In the genomic region with DNA sequence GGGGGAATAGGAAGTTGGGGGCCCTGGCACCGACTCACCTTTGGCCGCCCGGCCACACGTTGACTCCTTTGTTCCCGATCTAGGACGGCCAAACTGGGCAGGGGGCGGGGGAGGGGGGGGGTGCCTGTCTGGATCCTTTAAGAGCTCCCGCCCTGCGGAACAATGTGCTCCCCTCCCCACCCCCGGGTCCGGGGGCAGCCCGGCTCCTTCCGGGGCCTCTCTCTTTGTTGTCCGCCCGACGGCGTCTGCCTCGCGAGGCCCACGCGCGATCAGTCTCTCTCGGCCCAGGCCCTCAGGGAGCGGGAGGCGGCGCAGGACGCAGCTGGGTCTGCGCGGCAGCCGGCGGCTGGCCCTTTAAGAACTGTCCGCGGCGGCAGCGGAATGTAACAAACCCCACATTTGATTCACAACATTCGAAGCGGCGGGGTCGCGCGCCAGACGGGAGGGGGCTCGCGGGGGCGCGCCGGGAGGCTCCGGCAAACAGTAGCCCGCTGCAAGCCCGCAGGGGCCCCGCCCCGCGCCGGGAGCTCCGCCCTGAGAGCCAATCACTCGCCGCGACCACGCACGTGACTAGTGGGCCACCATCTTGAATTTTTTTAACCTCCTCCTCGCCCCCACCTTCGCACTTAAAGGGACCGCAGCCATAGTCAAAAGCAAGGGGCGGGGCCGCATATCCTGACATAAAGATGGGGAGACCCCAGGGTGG, we compare ENCODE assay signal across 8 cellular contexts.
DNase-seq lines count a peak whose midpoint lies in the region; ATAC-seq, FAIRE-seq and TF ChIP-seq lines count a peak whose summit lies in the region.

RNF44 (minus strand) TSS at position 501 of the 706 bp plus-strand sequence. CDS start 4,930 bp downstream, outside the sequence.

- no peak for TF ChIP-seq CTCF in AG10803 (conservative IDR thresholded peaks at IDR 0.05; ENCODE audit: low read length)

- ATAC-seq in GM19035 (IDR thresholded peaks at IDR 0.05; ENCODE audit: unreplicated experiment): peak; percentile 60
- peak; percentile 61 for ATAC-seq in HG03354 (IDR thresholded peaks at IDR 0.05; ENCODE audit: poor library complexity, severe bottlenecking, unreplicated experiment)

- peak within 1 kb of the TSS; percentile 84 for H3K4me3 ChIP-seq in AG10803 (ENCODE audit: low read length)

- peak; percentile 97 for DNase-seq in AG10803 (ENCODE audit: low read depth)
- peak; percentile 90 to 98 for DNase-seq in NCI-H446 (lab: John Stamatoyannopoulos, UW)
- peak; percentile 98 for DNase-seq in activated CD4-positive, CD25-positive, alpha-beta regulatory T cell treated with anti-CD3 and anti-CD28 coated beads, Interleukin-2, amount 50 U/mL, for 16 hours (ENCODE audit: low read depth, low spot score)
- peak; percentile 99 for DNase-seq in central memory CD4-positive, alpha-beta T cell
- peak; percentile 96 for DNase-seq in stimulated activated CD4-positive, alpha-beta T cell treated with anti-CD3 and anti-CD28 coated beads, Interleukin-12 subunit alpha, Interleukin-12 subunit beta, amount 100 ng/mL, for 24 hours (ENCODE audit: low read depth in 2 of 2)

- peak; percentile 71 for FAIRE-seq in islet of Langerhans (lab: Jason Lieb, UNC)

Comparison
In these comparisons a context has a peak if more than half of its experiments do, and no peak if none do; other contexts are left out.
1. Peak in every context shown above with its lines: DNase-seq, ATAC-seq and H3K4me3 ChIP-seq.